6 cellular contexts compared by ENCODE assay signal in the genomic region with DNA sequence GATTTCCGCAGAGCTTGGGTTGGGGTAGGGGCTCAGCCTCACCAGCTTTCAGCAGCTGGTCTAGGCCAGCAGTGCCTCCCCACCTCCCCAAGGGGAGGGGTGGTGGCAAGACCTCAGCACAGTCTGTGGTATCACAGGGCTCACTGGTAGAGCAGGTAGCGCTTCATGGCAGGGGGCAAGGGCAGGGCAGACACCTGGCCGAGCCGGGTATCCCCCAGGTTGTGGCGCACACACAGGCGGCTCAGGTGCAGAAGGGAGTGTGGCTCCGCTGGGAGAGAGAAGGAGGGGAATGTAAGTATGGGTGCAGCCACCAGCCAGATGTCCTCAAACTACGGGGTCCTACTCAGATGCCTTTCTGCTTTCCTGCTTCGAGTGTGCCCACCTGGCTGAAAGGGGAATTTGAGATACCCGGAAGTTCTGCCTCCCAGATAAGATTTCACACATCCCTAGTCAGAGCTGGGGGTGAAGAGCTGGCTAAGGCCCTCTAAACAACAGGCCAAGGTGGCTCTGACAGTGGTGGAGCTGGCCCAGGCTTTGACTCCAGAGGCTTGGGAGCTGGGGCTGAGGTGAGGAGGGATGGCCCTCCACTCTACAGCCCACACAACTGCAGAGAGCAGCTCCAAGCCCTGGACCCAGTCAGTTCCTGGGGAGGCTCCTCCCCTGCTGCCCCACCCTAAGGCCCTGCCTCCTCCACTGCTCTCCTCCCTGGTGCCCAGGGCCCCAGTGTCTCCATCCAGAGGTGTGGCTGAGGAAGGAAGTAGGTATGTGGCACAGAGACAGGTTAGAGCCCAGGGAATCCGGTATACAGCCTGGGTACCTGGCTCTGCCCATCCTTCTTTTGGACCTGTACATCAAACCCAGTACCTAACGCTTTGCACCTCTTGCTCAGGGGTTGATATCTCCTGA. TPM values are rescaled to one million over a fixed set of nuclear protein-coding genes. Genes with fewer than 3 reads are reported as not detected.
DNase-seq lines count a peak whose midpoint lies in the region; TF ChIP-seq lines count a peak whose summit lies in the region.

No MANE protein-coding gene starts in this region.

- WGBS in suprapubic skin = 55% methylated on average over 6 of the region's 12 CpGs

- H3K79me2 ChIP-seq in SU-DHL-6 (ENCODE audit: insufficient read depth, low read length) = peaks cover 19% of the 10 kb centered on the region

- no peak overlapping the region for H2AFZ ChIP-seq in SU-DHL-6 (ENCODE audit: low read depth, low read length, severe bottlenecking)

- H3F3A ChIP-seq in SU-DHL-6 (ENCODE audit: insufficient read depth) = peaks cover 48% of the 10 kb centered on the region

- H3K9me2 ChIP-seq in SU-DHL-6 (replicated peaks; ENCODE audit: insufficient read depth, low read length) = no peaks in the 10 kb centered on the region

- H3K36me3 Mint-ChIP-seq in glutamatergic neuron (ENCODE audit: unreplicated experiment) = no peaks in the 10 kb centered on the region

- no peak overlapping the region for H3K4me3 ChIP-seq in HEK293 (ENCODE audit: low read depth, low read length)
- H3K4me3 ChIP-seq in SU-DHL-6 (ENCODE audit: insufficient read depth, low read length, poor library complexity, severe bottlenecking) = peak overlapping the region; percentile 70
- peak overlapping the region; percentile 90 for H3K4me3 ChIP-seq in suprapubic skin

- peaks cover 23% of the 10 kb centered on the region for H3K4me1 Mint-ChIP-seq in glutamatergic neuron (ENCODE audit: low read depth, unreplicated experiment)

- H3K4me2 ChIP-seq in SU-DHL-6 (ENCODE audit: low read depth, low read length, poor library complexity, severe bottlenecking) = peak overlapping the region; percentile 85

- H3K4me1 ChIP-seq in HEK293 (ENCODE audit: control insufficient read depth, insufficient read depth, low read length) = peaks cover 8% of the 10 kb centered on the region
- peaks cover 69% of the 10 kb centered on the region for H3K4me1 ChIP-seq in suprapubic skin

- H3K9ac ChIP-seq in SU-DHL-6 (ENCODE audit: low read length) = peak overlapping the region; percentile 82

- no peaks in the 10 kb centered on the region for H3K9me3 ChIP-seq in HEK293 (ENCODE audit: control insufficient read depth, insufficient read depth, low read depth, low read length)
- H3K9me3 ChIP-seq in SU-DHL-6 (ENCODE audit: insufficient read depth, low read length) = no peaks in the 10 kb centered on the region
- no peaks in the 10 kb centered on the region for H3K9me3 ChIP-seq in suprapubic skin

- DNase-seq in glutamatergic neuron (no peak), suprapubic skin (ENCODE audit: low spot score in 2 of 2) (no peak), HEK293T (ENCODE audit: extremely low spot score) (no peak)
- no peak for DNase-seq in central memory CD4-positive, alpha-beta T cell

- no peak for TF ChIP-seq EP300 in suprapubic skin (IDR thresholded peaks at IDR 0.05)

- no peak for TF ChIP-seq CTCF in HEK293 (tag by site-specific recombination; IDR thresholded peaks at IDR 0.05)
- TF ChIP-seq CTCF in SU-DHL-6 (IDR thresholded peaks at IDR 0.05; ENCODE audit: insufficient read depth, low read length, poor library complexity, severe bottlenecking) = no peak
- no peak for TF ChIP-seq CTCF in glutamatergic neuron (IDR thresholded peaks at IDR 0.05; ENCODE audit: partially characterized antibody, unreplicated experiment)
- TF ChIP-seq CTCF in suprapubic skin (IDR thresholded peaks at IDR 0.05) = no peak

- H3K4me3 Mint-ChIP-seq in glutamatergic neuron (ENCODE audit: unreplicated experiment) = peak overlapping the region; percentile 89

- H3K27me3 ChIP-seq in SU-DHL-6 (ENCODE audit: low read length) (no peaks in the 10 kb centered on the region), suprapubic skin (no peaks in the 10 kb centered on the region)

- no peaks in the 10 kb centered on the region; the same call in 1 of the 2 replicates for H4K20me1 ChIP-seq in SU-DHL-6 (ENCODE audit: low read depth, low read length)

- H3K27ac ChIP-seq in HEK293 (ENCODE audit: extremely low read depth, low read depth, low read length) (0 out of 2 replicates have a peak overlapping the region, but pooled peaks have one; percentile 3), SU-DHL-6 (ENCODE audit: low read depth, low read length) (peak overlapping the region; percentile 69), suprapubic skin (no peak overlapping the region)

- H3K9me3 Mint-ChIP-seq in glutamatergic neuron (ENCODE audit: unreplicated experiment) = peaks cover 26% of the 10 kb centered on the region

- peaks cover 21% of the 10 kb centered on the region for H3K27me3 Mint-ChIP-seq in glutamatergic neuron (ENCODE audit: unreplicated experiment)

- H3K36me3 ChIP-seq in HEK293 (ENCODE audit: control insufficient read depth in 2 of 2, insufficient read depth in 1 of 2, low read length in 2 of 2) (peaks cover 4 to 44% of the 10 kb centered on the region in 2 experiments; a peak in 2 of 3 replicates), SU-DHL-6 (ENCODE audit: low read length) (peaks cover 3% of the 10 kb centered on the region; the same call in 1 of the 2 replicates), suprapubic skin (peaks cover 21% of the 10 kb centered on the region)

- POLR2A ChIA-PET in HEK293 (lab: Yijun Ruan, JAX) (interaction anchor here (0.6 to 5.4 kb wide), 16 partner anchors 9 to 318 kb away, joined by 3 to 88 read pairs (median 6); partner anchors contain the start of genes ATN1, C12orf57, CDCA3 and PEX5), HEK293T (lab: Yijun Ruan, JAX) (interaction anchor here (0.8 to 12.4 kb wide), 14 partner anchors 8 to 242 kb away, joined by 3 to 214 read pairs (median 11); partner anchors contain the start of genes C12orf57, CDCA3, MLF2 and RNU7-1)

- CTCF ChIA-PET in HEK293 (lab: Yijun Ruan, JAX) (interaction anchor here (0.5 to 5.3 kb wide), 22 partner anchors 10 to 445 kb away, joined by 3 to 71 read pairs (median 8); partner anchors contain the start of genes CDCA3, LRRC23, MLF2 and USP5), HEK293T (lab: Yijun Ruan, JAX) (interaction anchor here (0.7 to 2.8 kb wide), 13 partner anchors 11 to 242 kb away, joined by 3 to 24 read pairs (median 6); partner anchors contain the start of gene LRRC23)

- no peak for TF ChIP-seq POLR2A in suprapubic skin (IDR thresholded peaks at IDR 0.05)

- H3K27ac Mint-ChIP-seq in glutamatergic neuron (ENCODE audit: unreplicated experiment) = peak overlapping the region; percentile 78

TF ChIP-seq in HEK293, 187 proteins besides CTCF, POLR2A, EP300 and RAD21 (continues in another document):
- TF ChIP-seq, protein P1, sequence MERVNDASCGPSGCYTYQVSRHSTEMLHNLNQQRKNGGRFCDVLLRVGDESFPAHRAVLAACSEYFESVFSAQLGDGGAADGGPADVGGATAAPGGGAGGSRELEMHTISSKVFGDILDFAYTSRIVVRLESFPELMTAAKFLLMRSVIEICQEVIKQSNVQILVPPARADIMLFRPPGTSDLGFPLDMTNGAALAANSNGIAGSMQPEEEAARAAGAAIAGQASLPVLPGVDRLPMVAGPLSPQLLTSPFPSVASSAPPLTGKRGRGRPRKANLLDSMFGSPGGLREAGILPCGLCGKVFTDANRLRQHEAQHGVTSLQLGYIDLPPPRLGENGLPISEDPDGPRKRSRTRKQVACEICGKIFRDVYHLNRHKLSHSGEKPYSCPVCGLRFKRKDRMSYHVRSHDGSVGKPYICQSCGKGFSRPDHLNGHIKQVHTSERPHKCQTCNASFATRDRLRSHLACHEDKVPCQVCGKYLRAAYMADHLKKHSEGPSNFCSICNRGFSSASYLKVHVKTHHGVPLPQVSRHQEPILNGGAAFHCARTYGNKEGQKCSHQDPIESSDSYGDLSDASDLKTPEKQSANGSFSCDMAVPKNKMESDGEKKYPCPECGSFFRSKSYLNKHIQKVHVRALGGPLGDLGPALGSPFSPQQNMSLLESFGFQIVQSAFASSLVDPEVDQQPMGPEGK (tag by site-specific recombination; IDR thresholded peaks at IDR 0.05) = peak; percentile 10
- peak; percentile 61 for TF ChIP-seq SP2 (tag by site-specific recombination; IDR thresholded peaks at IDR 0.05)

TF ChIP-seq in HEK293T, 16 proteins besides CTCF, POLR2A, EP300 and RAD21:
- TF ChIP-seq FOXM1 (IDR thresholded peaks at IDR 0.05; ENCODE audit: borderline replicate concordance) (no peak), ZNF384 (IDR thresholded peaks at IDR 0.05) (no peak), ELF4 (IDR thresholded peaks at IDR 0.05) (no peak), SP1 (IDR thresholded peaks at IDR 0.05) (no peak)
TF ChIP-seq in HEK293T: peak in this region for 0.

RNA-seq across cellular contexts. Expression of gene SPSB2, which starts 1.8 kb away (rescaled TPM):
- total RNA-seq in glutamatergic neuron (ENCODE audit: unreplicated experiment) (4.3 TPM), suprapubic skin (10 to 100 TPM in 1 of 4 donors, 1 to 10 TPM in 3; 3.0 to 16.5 (median 7.5) TPM)

RNA-seq across cellular contexts. Expression of gene TPI1, which starts 4.0 kb away (rescaled TPM):
- total RNA-seq in glutamatergic neuron (ENCODE audit: unreplicated experiment) (663 TPM), suprapubic skin (100 to 1,000 TPM; 185 to 498 (median 405) TPM)

RNA-seq across cellular contexts. Expression of gene USP5, which starts 19.4 kb away (rescaled TPM):
- 141 TPM for total RNA-seq in glutamatergic neuron (ENCODE audit: unreplicated experiment)
- total RNA-seq in suprapubic skin = 10 to 100 TPM; 54.7 to 71.8 (median 68.9) TPM

RNA-seq across cellular contexts. Expression of gene CDCA3, which starts 20.2 kb away (rescaled TPM):
- total RNA-seq in glutamatergic neuron (ENCODE audit: unreplicated experiment) (5.2 TPM), suprapubic skin (1 to 10 TPM; 4.8 to 8.9 (median 5.9) TPM)

RNA-seq across cellular contexts. Expression of gene GNB3, which starts 30.6 kb away (rescaled TPM):
- total RNA-seq in glutamatergic neuron (ENCODE audit: unreplicated experiment) = 45.7 TPM
- 1 to 10 TPM in 2 of 4 donors, under 1 TPM in 1, not detected in 1; 0.72 to 1.5 (median 1.4) TPM for total RNA-seq in suprapubic skin
